ENCODE assay signal across 22 cellular contexts in genomic region chrX:142828129-142828528, GRCh38.
A peak's percentile ranks its signal among the peaks of the same experiment; 100 is the strongest.
DNase-seq lines count a peak whose midpoint lies in the region; ATAC-seq and TF ChIP-seq lines count a peak whose summit lies in the region.
"Had no signal": no experiment of that assay in that cellular context is flagged by ENCODE, and none has a peak within 500 bp of the region (broad histone marks: within the 10 kb centered on the region; RNA-seq: fewer than 3 reads in every experiment).

No MANE protein-coding gene starts in this region.

- peak; percentile 81 for ATAC-seq in left colon
- ATAC-seq: GM12878 had no signal

- H3K4me2 ChIP-seq in Karpas-422 (ENCODE audit: low read depth, low read length, poor library complexity, severe bottlenecking) = no peak overlapping the region
- H3K4me2 ChIP-seq in hepatocyte = no peak overlapping the region
- H3K4me2 ChIP-seq: BLaER1 had no signal

- no peak for DNase-seq in Karpas-422
- DNase-seq in left colon = no peak
- DNase-seq in hepatocyte (ENCODE audit: low spot score) = no peak
- no peak for DNase-seq in head of caudate nucleus
- DNase-seq in dedifferentiated amniotic fluid mesenchymal stem cell (ENCODE audit: extremely low spot score) = no peak
- DNase-seq: 8988T; ACHN; BE2C; C1 segment of cervical spinal cord; CD4-positive, alpha-beta memory T cell; CD4-positive, CD25-positive, alpha-beta regulatory T cell; CD8-positive, alpha-beta memory T cell; COR-L47; DMS 273 treated with DMSO at 0.1 percent for 48 hours; DMS153; DMS53; DMS79; DND-41; EL; GDM1 had no signal

- no peak overlapping the region for H3K27ac ChIP-seq in Karpas-422 (ENCODE audit: low read length)
- H3K27ac ChIP-seq in hepatocyte = no peak overlapping the region
- H3K27ac ChIP-seq: BLaER1 had no signal

- no peak overlapping the region for H3K9ac ChIP-seq in Karpas-422 (ENCODE audit: low read length)
- H3K9ac ChIP-seq: BLaER1 had no signal

- H3K4me3 ChIP-seq in Karpas-422 (ENCODE audit: low read length) (no peak overlapping the region), hepatocyte (no peak overlapping the region)
- H3K4me3 ChIP-seq: BLaER1, GM12878 had no signal

- no peaks in the 10 kb centered on the region for H3K9me2 ChIP-seq in Karpas-422 (replicated peaks; ENCODE audit: insufficient read depth, low read length)
- no peaks in the 10 kb centered on the region for H3K9me2 ChIP-seq in hepatocyte (replicated peaks; ENCODE audit: insufficient read depth)

- no peaks in the 10 kb centered on the region for H3K27me3 ChIP-seq in Karpas-422 (ENCODE audit: low read length)
- H3K27me3 ChIP-seq in hepatocyte = no peaks in the 10 kb centered on the region
- H3K27me3 ChIP-seq: BE2C had no signal

- H3K4me1 ChIP-seq in Karpas-422 (ENCODE audit: low read length) (no peaks in the 10 kb centered on the region), hepatocyte (ENCODE audit: insufficient read depth) (no peaks in the 10 kb centered on the region)
- H3K4me1 ChIP-seq: BE2C, BLaER1 had no signal

- H4K20me1 ChIP-seq in Karpas-422 (ENCODE audit: insufficient read depth, low read depth, low read length) = no peaks in the 10 kb centered on the region
- no peaks in the 10 kb centered on the region for H4K20me1 ChIP-seq in hepatocyte (ENCODE audit: insufficient read depth, poor library complexity, severe bottlenecking)
- H4K20me1 ChIP-seq: BLaER1 had no signal

- intact Hi-C loops in left colon (cut with DNase I, micrococcal nuclease) = no loop called here
- intact Hi-C loops in head of caudate nucleus (cut with DNase I) = no loop called here

- 0 out of 2 replicates have a peak overlapping the region, but pooled peaks have one; percentile 36 for H2AFZ ChIP-seq in Karpas-422 (ENCODE audit: low read length)
- no peak overlapping the region for H2AFZ ChIP-seq in hepatocyte

- no peaks in the 10 kb centered on the region for H3K36me3 ChIP-seq in Karpas-422 (ENCODE audit: insufficient read depth, low read length)
- no peaks in the 10 kb centered on the region for H3K36me3 ChIP-seq in hepatocyte (replicated peaks; ENCODE audit: insufficient read depth, low read depth)
- H3K36me3 ChIP-seq: BE2C, BLaER1 had no signal

- H3K79me2 ChIP-seq in Karpas-422 (ENCODE audit: low read length) (no peaks in the 10 kb centered on the region), hepatocyte (no peaks in the 10 kb centered on the region)

- TF ChIP-seq CTCF in hepatocyte (IDR thresholded peaks at IDR 0.05; ENCODE audit: poor library complexity) = no peak

- 55% methylated on average over 1 of the region's 1 CpG for WGBS in hepatocyte (ENCODE audit: low lambda C conversion rate, missing lambda C conversion rate)

- H3K9me3 ChIP-seq in Karpas-422 (ENCODE audit: low read length) (peaks cover 14% of the 10 kb centered on the region), hepatocyte (ENCODE audit: low read depth) (no peaks in the 10 kb centered on the region)
- H3K9me3 ChIP-seq: BE2C, BLaER1 had no signal
